ENCODE assay signal across 6 cellular contexts in genomic region chr19:49475995-49476880, GRCh38.
DNase-seq lines count a peak whose midpoint lies in the region; ATAC-seq and TF ChIP-seq lines count a peak whose summit lies in the region.

No MANE protein-coding gene starts in this region.

- no peak overlapping the region for H3K4me3 ChIP-seq in LNCaP clone FGC (ENCODE audit: low read depth, low read length)

- no peak for ATAC-seq in GM19455 (IDR thresholded peaks at IDR 0.05; ENCODE audit: unreplicated experiment)

- peak; percentile 61 for DNase-seq in 8988T
- DNase-seq in LNCaP clone FGC (ENCODE audit: low read depth), result no peak
- DNase-seq in activated gamma-delta T cell (lab: John Stamatoyannopoulos, UW), result peak; percentile 33
- peak; percentile 25 for DNase-seq in medulla oblongata (ENCODE audit: extremely low spot score)
- DNase-seq in NCI-H2029 (lab: John Stamatoyannopoulos, UW), result no peak

- peak; percentile 24 for TF ChIP-seq CTCF in LNCaP clone FGC (IDR thresholded peaks at IDR 0.05; ENCODE audit: control insufficient read depth, extremely low read depth, insufficient read depth)

Comparison
In these comparisons a context has a peak if more than half of its experiments do, and no peak if none do; other contexts are left out.
1. DNase-seq: peak in 8988T (single experiment), activated gamma-delta T cell (single experiment) and medulla oblongata (single experiment); none in LNCaP clone FGC (single experiment) and NCI-H2029 (single experiment).